Comparison of ENCODE assay signal across 1 cellular context in genomic region chr18:31101148-31102019, GRCh38.
TF ChIP-seq lines count a peak whose summit lies in the region.

No MANE protein-coding gene starts in this region.

TF ChIP-seq in HepG2, 621 proteins besides CTCF, POLR2A, EP300 and RAD21 (continued from another document):
- no peak for TF ChIP-seq CHD4 (IDR thresholded peaks at IDR 0.05; ENCODE audit: borderline replicate concordance, low read length)
- no peak for TF ChIP-seq CENPBD1 (CRISPR knock-in tag; IDR thresholded peaks at IDR 0.05; ENCODE audit: borderline replicate concordance, low read depth)
- TF ChIP-seq ZNF335 (CRISPR knock-in tag; IDR thresholded peaks at IDR 0.05): 0 out of 2 replicates have a peak, but pooled peaks have one; percentile 13
- TF ChIP-seq, protein P1, sequence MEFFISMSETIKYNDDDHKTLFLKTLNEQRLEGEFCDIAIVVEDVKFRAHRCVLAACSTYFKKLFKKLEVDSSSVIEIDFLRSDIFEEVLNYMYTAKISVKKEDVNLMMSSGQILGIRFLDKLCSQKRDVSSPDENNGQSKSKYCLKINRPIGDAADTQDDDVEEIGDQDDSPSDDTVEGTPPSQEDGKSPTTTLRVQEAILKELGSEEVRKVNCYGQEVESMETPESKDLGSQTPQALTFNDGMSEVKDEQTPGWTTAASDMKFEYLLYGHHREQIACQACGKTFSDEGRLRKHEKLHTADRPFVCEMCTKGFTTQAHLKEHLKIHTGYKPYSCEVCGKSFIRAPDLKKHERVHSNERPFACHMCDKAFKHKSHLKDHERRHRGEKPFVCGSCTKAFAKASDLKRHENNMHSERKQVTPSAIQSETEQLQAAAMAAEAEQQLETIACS (CRISPR knock-in tag; IDR thresholded peaks at IDR 0.05): peak; percentile 74
- TF ChIP-seq SMAD9 (CRISPR knock-in tag; IDR thresholded peaks at IDR 0.05): no peak
- TF ChIP-seq SAP130 (CRISPR knock-in tag; IDR thresholded peaks at IDR 0.05; ENCODE audit: low read depth): peak; percentile 32
- TF ChIP-seq NFE2 (CRISPR knock-in tag; IDR thresholded peaks at IDR 0.05): no peak
- no peak for TF ChIP-seq HNF1A (IDR thresholded peaks at IDR 0.05; ENCODE audit: low read depth)
- peak; percentile 55; the same call in 1 of the 2 replicates for TF ChIP-seq HNF1A (CRISPR knock-in tag; IDR thresholded peaks at IDR 0.05; ENCODE audit: borderline replicate concordance)
